9 cellular contexts compared by ENCODE assay signal in the genomic region with DNA sequence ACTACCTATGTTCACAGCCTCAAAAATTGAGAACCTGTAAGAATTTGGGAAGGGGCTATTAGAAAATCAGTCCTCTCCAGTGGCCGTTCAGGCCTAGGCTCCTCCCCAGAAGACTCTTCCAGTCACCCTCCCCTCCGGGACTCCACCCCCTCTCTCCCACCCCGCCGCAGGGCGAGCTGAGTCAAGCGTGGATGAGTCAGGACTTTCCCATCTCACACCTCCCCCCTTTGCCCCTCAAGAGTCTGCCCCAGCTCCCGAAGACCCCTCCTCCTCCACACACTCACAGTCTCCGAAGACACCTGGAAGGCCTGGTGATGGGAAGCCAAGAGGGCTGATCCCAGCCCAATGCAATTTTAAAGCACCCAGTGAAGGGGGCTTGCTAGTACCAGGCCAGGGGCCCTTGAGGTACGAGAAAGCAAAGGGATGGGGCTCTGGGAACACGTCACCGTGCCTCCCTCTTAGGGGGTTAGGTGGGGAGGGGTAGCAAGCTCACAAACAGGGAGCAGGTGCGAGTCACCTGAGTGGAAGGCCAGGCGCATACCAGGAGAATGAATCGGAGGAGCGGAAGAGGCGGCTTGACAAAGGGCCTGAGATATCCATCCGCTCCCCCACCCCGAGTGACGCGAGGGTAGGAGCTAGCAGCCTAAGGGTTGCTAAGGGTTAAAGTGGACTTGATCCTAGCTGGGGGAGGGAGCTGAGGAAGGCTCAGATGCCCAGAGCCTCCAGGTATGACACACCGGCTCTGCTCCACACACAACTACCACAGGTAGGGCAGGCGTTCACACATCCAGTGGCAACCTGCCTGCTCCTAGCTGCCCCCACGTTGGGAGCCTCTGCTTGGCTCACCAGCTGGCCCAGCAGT. TPM values are rescaled to one million over a fixed set of nuclear protein-coding genes. Genes with fewer than 3 reads are reported as not detected.
A peak's percentile ranks its signal among the peaks of the same experiment; 100 is the strongest.
DNase-seq lines count a peak whose midpoint lies in the region; ATAC-seq and FAIRE-seq lines count a peak whose summit lies in the region.
"Had no signal": no experiment of that assay in that cellular context is flagged by ENCODE, and none has a peak within 500 bp of the region (broad histone marks: within the 10 kb centered on the region; RNA-seq: fewer than 3 reads in every experiment).

No MANE protein-coding gene starts in this region.

- 11 to 25% (median 16%) methylated on average over 23 of the region's 23 CpGs for WGBS in small intestine, 3 donors

- H3K9me3 ChIP-seq in iPS-15b (ENCODE audit: control insufficient read depth, insufficient read depth, low read length) (no peaks in the 10 kb centered on the region), small intestine (ENCODE audit: control insufficient read depth, low read depth) (no peaks in the 10 kb centered on the region)

- H3K27ac ChIP-seq in small intestine (ENCODE audit: low read depth in 1 of 2, low read length in 1 of 2) = peak overlapping the region; percentile 90 to 99

- H3K4me3 ChIP-seq in iPS-15b (ENCODE audit: low read depth, low read length) = peak overlapping the region; percentile 66
- peak overlapping the region in 1 of 2 donors; percentile 4 for H3K4me3 ChIP-seq in small intestine (ENCODE audit: low read depth in 1 of 2, low read length in 2 of 2)

- no peak for FAIRE-seq in small intestine (lab: Jason Lieb, UNC)
- FAIRE-seq: A204.1 had no signal

- H3K9ac ChIP-seq in iPS-15b (ENCODE audit: low read depth, low read length) = peak overlapping the region; percentile 81

- H3K27me3 ChIP-seq in iPS-15b (ENCODE audit: control insufficient read depth, insufficient read depth, low read length) (no peaks in the 10 kb centered on the region), small intestine (ENCODE audit: control insufficient read depth in 2 of 2, insufficient read depth in 2 of 2, low read length in 2 of 2) (no peaks in the 10 kb centered on the region)

- DNase-seq in DMS 273 (lab: John Stamatoyannopoulos, UW; ENCODE audit: unreplicated experiment) (peak; percentile 70), DMS 273 treated with DMSO at 0.1 percent for 48 hours (lab: John Stamatoyannopoulos, UW) (no peak), T-helper 2 cell (peak; percentile 31 to 70 (median 56)), astrocyte of the hippocampus (ENCODE audit: low read depth, low spot score) (peak; percentile 96), small intestine (peak; percentile 85), NK-92 (lab: John Stamatoyannopoulos, UW; ENCODE audit: unreplicated experiment) (no peak)

- H3K36me3 ChIP-seq in iPS-15b (ENCODE audit: control insufficient read depth, insufficient read depth, low read length) = peaks cover 10% of the 10 kb centered on the region
- peaks cover 0 to 4% of the 10 kb centered on the region in 2 donors for H3K36me3 ChIP-seq in small intestine (ENCODE audit: control insufficient read depth in 2 of 2, insufficient read depth in 2 of 2, low read length in 2 of 2)

- ATAC-seq in GM18498 (IDR thresholded peaks at IDR 0.05; ENCODE audit: unreplicated experiment) = no peak

- H3K4me1 ChIP-seq in iPS-15b (ENCODE audit: control insufficient read depth, insufficient read depth, low read length) (peaks cover 40% of the 10 kb centered on the region), small intestine (ENCODE audit: control insufficient read depth in 2 of 2, insufficient read depth in 1 of 2, low read depth in 1 of 2, low read length in 1 of 2) (peaks cover 32 to 45% of the 10 kb centered on the region in 2 donors)

RNA-seq across cellular contexts. Expression of a gene that starts 13.6 kb away (rescaled TPM):
- 10 to 100 TPM; 11.6 to 23.5 (median 14.3) TPM for polyA plus RNA-seq in small intestine

RNA-seq across cellular contexts. Expression of a gene that starts 28.4 kb away (rescaled TPM):
- under 1 TPM; 0.22 to 0.61 (median 0.54) TPM for polyA plus RNA-seq in small intestine

RNA-seq across cellular contexts. Expression of a gene that starts 44.0 kb away (rescaled TPM):
- polyA plus RNA-seq in small intestine = not detected

RNA-seq across cellular contexts. Expression of a gene that starts 59.5 kb away (rescaled TPM):
- not detected for polyA plus RNA-seq in small intestine

Comparison
In these comparisons a context has a peak if more than half of its experiments do, and no peak if none do; other contexts are left out.
1. DNase-seq: peak in DMS 273 (single experiment), T-helper 2 cell (5 of 5), astrocyte of the hippocampus (single experiment) and small intestine (single experiment); none in DMS 273 treated with DMSO at 0.1 percent for 48 hours (single experiment) and NK-92 (single experiment).